In genomic region chr7:73769481-73770001, GRCh38 we compare ENCODE assay signal across 13 cellular contexts. TPM values are rescaled to one million over a fixed set of nuclear protein-coding genes. Genes with fewer than 3 reads are reported as not detected.
A peak's percentile ranks its signal among the peaks of the same experiment; 100 is the strongest.
DNase-seq lines count a peak whose midpoint lies in the region; ATAC-seq and TF ChIP-seq lines count a peak whose summit lies in the region.
"Had no signal": no experiment of that assay in that cellular context is flagged by ENCODE, and none has a peak within 500 bp of the region (broad histone marks: within the 10 kb centered on the region; RNA-seq: fewer than 3 reads in every experiment).

No MANE protein-coding gene starts in this region.

- H3K27ac ChIP-seq in mammary epithelial cell (ENCODE audit: insufficient read depth, low read depth, low read length), result no peak overlapping the region
- peak overlapping the region; percentile 81 for H3K27ac ChIP-seq in lower lobe of right lung
- H3K27ac ChIP-seq in thoracic aorta, result no peak overlapping the region
- H3K27ac ChIP-seq: vagina had no signal

- dilution Hi-C loops in mammary epithelial cell (cut with HindIII; ENCODE audit: low sequenced_read_pairs), result no loop called here

- H3K9me3 ChIP-seq in mammary epithelial cell (replicated peaks; ENCODE audit: insufficient read depth, low read length), result no peaks in the 10 kb centered on the region
- H3K9me3 ChIP-seq in lower lobe of right lung, result no peaks in the 10 kb centered on the region
- H3K9me3 ChIP-seq in thoracic aorta, result no peaks in the 10 kb centered on the region
- H3K9me3 ChIP-seq: vagina had no signal

- no TSS peak for BruUV-seq in mammary epithelial cell (replicated peaks; lab: Mats Ljungman, UMichigan)

- 25% methylated on average over 12 of the region's 49 CpGs for WGBS in mammary epithelial cell (ENCODE audit: low coverage, missing lambda C conversion rate)

- H2AFZ ChIP-seq in mammary epithelial cell (ENCODE audit: low read depth, low read length), result peak overlapping the region; percentile 25

- H3K36me3 ChIP-seq in mammary epithelial cell (ENCODE audit: insufficient read depth, low read length), result no peaks in the 10 kb centered on the region
- H3K36me3 ChIP-seq in lower lobe of right lung, result no peaks in the 10 kb centered on the region
- no peaks in the 10 kb centered on the region for H3K36me3 ChIP-seq in thoracic aorta
- H3K36me3 ChIP-seq: vagina had no signal

- DNase-seq in NCI-H510A treated with DMSO at 0.1 percent for 48 hours (lab: John Stamatoyannopoulos, UW) (peak; percentile 11), NCI-H510A (lab: John Stamatoyannopoulos, UW) (no peak), mammary epithelial cell (no peak), lower lobe of right lung (no peak), thoracic aorta (ENCODE audit: low spot score) (no peak), NOMO-1 treated with dmso at 0.1 percent for 144 hours (lab: John Stamatoyannopoulos, UW; ENCODE audit: unreplicated experiment) (no peak), GM19240 (ENCODE audit: insufficient read length, low spot score) (no peak)
- DNase-seq: activated naive CD4-positive, alpha-beta T cell treated with Interleukin-2 at 50 U/mL for 16 hours had no signal

- in situ Hi-C loops in mammary epithelial cell (cut with MboI; ENCODE audit: low sequenced_read_pairs in 2 of 2), result no loop called here

- H3K4me1 ChIP-seq in mammary epithelial cell (ENCODE audit: insufficient read depth, low read length) (peaks cover 4% of the 10 kb centered on the region), lower lobe of right lung (peaks cover 13% of the 10 kb centered on the region), thoracic aorta (ENCODE audit: control insufficient read depth in 1 of 2, low read depth in 2 of 2) (peaks cover 2 to 14% of the 10 kb centered on the region in 2 donors)

- H3K27me3 ChIP-seq in mammary epithelial cell (ENCODE audit: insufficient read depth, low read length) (peaks cover 25% of the 10 kb centered on the region), lower lobe of right lung (ENCODE audit: low read depth) (peaks cover 41% of the 10 kb centered on the region), thoracic aorta (replicated peaks; ENCODE audit: insufficient read depth) (peaks cover 5% of the 10 kb centered on the region)

- peak overlapping the region; percentile 60 for H3K4me2 ChIP-seq in mammary epithelial cell (ENCODE audit: insufficient read depth, low read depth, low read length)

- CTCF ChIA-PET in mammary epithelial cell (lab: Charles Lee; ENCODE audit: low non-redundant PET), result no interaction called here

- TF ChIP-seq CTCF in mammary epithelial cell (conservative IDR thresholded peaks at IDR 0.05 in 1 of 2, IDR thresholded peaks at IDR 0.05 in 1 of 2; ENCODE audit: extremely low read depth in 1 of 2, insufficient read depth in 1 of 2, low read depth in 1 of 2, low read length in 2 of 2) (no peak), lower lobe of right lung (IDR thresholded peaks at IDR 0.05) (no peak), thoracic aorta (IDR thresholded peaks at IDR 0.05) (no peak)

- peak; percentile 30 to 48 for ATAC-seq in lower lobe of right lung
- ATAC-seq in thoracic aorta (ENCODE audit: insufficient number of reproducible peaks, low FRiP score, low read depth), result no peak
- no peak for ATAC-seq in GM19395 (IDR thresholded peaks at IDR 0.05; ENCODE audit: unreplicated experiment)

- H3K9ac ChIP-seq in mammary epithelial cell (ENCODE audit: insufficient read depth, low read length), result no peak overlapping the region

- intact Hi-C loops in mammary epithelial cell (cut with micrococcal nuclease) (no loop called here), lower lobe of right lung (cut with DNase I) (no loop called here)

- H3K4me3 ChIP-seq in mammary epithelial cell (replicated peaks in 1 of 3; ENCODE audit: insufficient read depth in 1 of 3, low read depth in 2 of 3, low read length in 3 of 3) (no peak overlapping the region), lower lobe of right lung (peak overlapping the region; percentile 52), thoracic aorta (peak overlapping the region; percentile 57)

- no peaks in the 10 kb centered on the region for H4K20me1 ChIP-seq in mammary epithelial cell (ENCODE audit: insufficient read depth, low read length)

- no peaks in the 10 kb centered on the region for H3K79me2 ChIP-seq in mammary epithelial cell (ENCODE audit: insufficient read depth, low read length)

RNA-seq across cellular contexts. Expression of gene CLDN3, which starts 0.5 kb away (rescaled TPM):
- total RNA-seq in mammary epithelial cell, result under 1 TPM in 1 of 2 donors, not detected in 1; 0.83 TPM
- polyA plus RNA-seq in mammary epithelial cell, result not detected
- polyA minus RNA-seq in mammary epithelial cell, result not detected
- 12.8 TPM for total RNA-seq in lower lobe of right lung
- total RNA-seq in thoracic aorta, result not detected
- total RNA-seq: M059J, myocyte, RPMI7951, vagina had no signal

RNA-seq across cellular contexts. Expression of gene ABHD11, which starts 30.9 kb away (rescaled TPM):
- total RNA-seq in mammary epithelial cell, result 10 to 100 TPM in 1 of 2 donors, 1 to 10 TPM in 1; 6.7 to 23.6 TPM
- polyA plus RNA-seq in mammary epithelial cell, result 30.4 TPM
- 18.2 TPM for polyA minus RNA-seq in mammary epithelial cell
- 21.1 TPM for total RNA-seq in lower lobe of right lung
- total RNA-seq in thoracic aorta, result 10 to 100 TPM in 1 of 2 donors, 1 to 10 TPM in 1; 2.5 to 16.9 TPM

RNA-seq across cellular contexts. Expression of gene STX1A, which starts 50.1 kb away (rescaled TPM):
- total RNA-seq in mammary epithelial cell, result 10 to 100 TPM in 1 of 2 donors, 1 to 10 TPM in 1; 6.8 to 39.7 TPM
- polyA plus RNA-seq in mammary epithelial cell, result 30.5 TPM
- polyA minus RNA-seq in mammary epithelial cell, result 30.8 TPM
- 6.6 TPM for total RNA-seq in lower lobe of right lung
- 10 to 100 TPM; 10.3 to 16.8 TPM for total RNA-seq in thoracic aorta

Comparison
In these comparisons a context has a peak if more than half of its experiments do, and no peak if none do; other contexts are left out.
1. H3K4me3 ChIP-seq: peak in lower lobe of right lung (single experiment) and thoracic aorta (single experiment); none in mammary epithelial cell (0 of 3).
2. ATAC-seq: peak in lower lobe of right lung (2 of 2); none in thoracic aorta (single experiment) and GM19395 (single experiment).